1 cellular context compared by ENCODE assay signal in genomic region chr2:241025639-241026038, GRCh38.
A peak's percentile ranks its signal among the peaks of the same experiment; 100 is the strongest.
TF ChIP-seq lines count a peak whose summit lies in the region.

No MANE protein-coding gene starts in this region.

TF ChIP-seq in HepG2, 621 proteins besides CTCF, POLR2A, EP300 and RAD21:
- TF ChIP-seq, protein P1, sequence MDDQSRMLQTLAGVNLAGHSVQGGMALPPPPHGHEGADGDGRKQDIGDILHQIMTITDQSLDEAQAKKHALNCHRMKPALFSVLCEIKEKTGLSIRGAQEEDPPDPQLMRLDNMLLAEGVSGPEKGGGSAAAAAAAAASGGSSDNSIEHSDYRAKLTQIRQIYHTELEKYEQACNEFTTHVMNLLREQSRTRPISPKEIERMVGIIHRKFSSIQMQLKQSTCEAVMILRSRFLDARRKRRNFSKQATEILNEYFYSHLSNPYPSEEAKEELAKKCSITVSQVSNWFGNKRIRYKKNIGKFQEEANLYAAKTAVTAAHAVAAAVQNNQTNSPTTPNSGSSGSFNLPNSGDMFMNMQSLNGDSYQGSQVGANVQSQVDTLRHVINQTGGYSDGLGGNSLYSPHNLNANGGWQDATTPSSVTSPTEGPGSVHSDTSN (CRISPR knock-in tag; IDR thresholded peaks at IDR 0.05; ENCODE audit: borderline replicate concordance), result no peak
- no peak for TF ChIP-seq LBX2 (CRISPR knock-in tag; IDR thresholded peaks at IDR 0.05; ENCODE audit: borderline replicate concordance)
- TF ChIP-seq CHD4 (IDR thresholded peaks at IDR 0.05; ENCODE audit: borderline replicate concordance, low read length), result peak; percentile 39; the same call in 1 of the 2 replicates
- TF ChIP-seq ZNF720 (CRISPR knock-in tag; IDR thresholded peaks at IDR 0.05), result no peak
- TF ChIP-seq, protein P2, sequence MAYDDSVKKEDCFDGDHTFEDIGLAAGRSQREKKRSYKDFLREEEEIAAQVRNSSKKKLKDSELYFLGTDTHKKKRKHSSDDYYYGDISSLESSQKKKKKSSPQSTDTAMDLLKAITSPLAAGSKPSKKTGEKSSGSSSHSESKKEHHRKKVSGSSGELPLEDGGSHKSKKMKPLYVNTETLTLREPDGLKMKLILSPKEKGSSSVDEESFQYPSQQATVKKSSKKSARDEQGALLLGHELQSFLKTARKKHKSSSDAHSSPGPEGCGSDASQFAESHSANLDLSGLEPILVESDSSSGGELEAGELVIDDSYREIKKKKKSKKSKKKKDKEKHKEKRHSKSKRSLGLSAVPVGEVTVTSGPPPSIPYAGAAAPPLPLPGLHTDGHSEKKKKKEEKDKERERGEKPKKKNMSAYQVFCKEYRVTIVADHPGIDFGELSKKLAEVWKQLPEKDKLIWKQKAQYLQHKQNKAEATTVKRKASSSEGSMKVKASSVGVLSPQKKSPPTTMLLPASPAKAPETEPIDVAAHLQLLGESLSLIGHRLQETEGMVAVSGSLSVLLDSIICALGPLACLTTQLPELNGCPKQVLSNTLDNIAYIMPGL (CRISPR knock-in tag; IDR thresholded peaks at IDR 0.05; ENCODE audit: borderline replicate concordance in 1 of 2, low read depth in 1 of 2), result no peak
- TF ChIP-seq PHF21A (CRISPR knock-in tag; IDR thresholded peaks at IDR 0.05), result no peak
- peak; percentile 71; the same call in 1 of the 2 replicates for TF ChIP-seq ZNF280D (CRISPR knock-in tag; IDR thresholded peaks at IDR 0.05)
- TF ChIP-seq TGIF2 (CRISPR knock-in tag; IDR thresholded peaks at IDR 0.05), result no peak
- peak; percentile 100 for TF ChIP-seq ZNF317 (CRISPR knock-in tag; IDR thresholded peaks at IDR 0.05)
- TF ChIP-seq, protein P3, sequence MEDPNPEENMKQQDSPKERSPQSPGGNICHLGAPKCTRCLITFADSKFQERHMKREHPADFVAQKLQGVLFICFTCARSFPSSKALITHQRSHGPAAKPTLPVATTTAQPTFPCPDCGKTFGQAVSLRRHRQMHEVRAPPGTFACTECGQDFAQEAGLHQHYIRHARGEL (CRISPR knock-in tag; IDR thresholded peaks at IDR 0.05), result no peak
- TF ChIP-seq SMC3 (IDR thresholded peaks at IDR 0.05; ENCODE audit: low read length), result no peak
- TF ChIP-seq NFIB (CRISPR knock-in tag; IDR thresholded peaks at IDR 0.05; ENCODE audit: borderline replicate concordance), result no peak
